In the genomic region with DNA sequence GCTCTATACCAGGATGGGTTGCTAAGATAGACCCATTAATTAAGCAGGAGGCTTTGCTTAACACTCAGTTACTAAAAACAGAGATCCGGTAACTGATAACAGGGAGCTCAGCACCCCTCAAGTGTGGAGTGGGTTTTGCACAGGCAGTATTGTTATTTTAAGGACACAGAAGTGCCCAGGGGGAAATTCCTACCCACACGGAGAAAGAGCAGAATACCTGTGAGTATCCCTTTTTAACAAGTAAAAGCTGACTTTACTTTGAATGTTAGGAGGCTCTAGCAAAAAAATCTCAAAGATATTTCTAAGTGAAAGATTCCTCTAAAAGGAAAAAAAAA, we compare ENCODE assay signal across 25 cellular contexts. TPM values are rescaled to one million over a fixed set of nuclear protein-coding genes. Genes with fewer than 3 reads are reported as not detected.
A peak's percentile ranks its signal among the peaks of the same experiment; 100 is the strongest.
DNase-seq lines count a peak whose midpoint lies in the region; ATAC-seq, FAIRE-seq and TF ChIP-seq lines count a peak whose summit lies in the region.
"Had no signal": no experiment of that assay in that cellular context is flagged by ENCODE, and none has a peak within 500 bp of the region (broad histone marks: within the 10 kb centered on the region; RNA-seq: fewer than 3 reads in every experiment).

No MANE protein-coding gene starts in this region.

- no peaks in the 10 kb centered on the region for H3K4me1 Mint-ChIP-seq in activated naive CD4-positive, alpha-beta T cell treated with anti-CD3 and anti-CD28 coated beads, Interleukin-2, amount 50 U/mL, for 24 hours
- H3K4me1 Mint-ChIP-seq in astrocyte (ENCODE audit: low read depth, unreplicated experiment) (peaks cover 19% of the 10 kb centered on the region), type B pancreatic cell (ENCODE audit: unreplicated experiment) (peaks cover 13% of the 10 kb centered on the region)
- no peaks in the 10 kb centered on the region for H3K4me1 Mint-ChIP-seq in activated CD8-positive, alpha-beta T cell treated with anti-CD3 and anti-CD28 coated beads, Interleukin-2, amount 10 ng/mL, durations not matched to agents 7 days and 5 days (ENCODE audit: low read depth)

- no peak for ATAC-seq in activated CD8-positive, alpha-beta T cell treated with anti-CD3 and anti-CD28 coated beads, Interleukin-2, amount 10 ng/mL, durations not matched to agents 7 days and 5 days
- ATAC-seq: activated naive CD4-positive, alpha-beta T cell treated with anti-CD3 and anti-CD28 coated beads, Interleukin-2, amount 50 U/mL, for 72 hours; effector memory CD8-positive, alpha-beta T cell; left ventricle myocardium superior had no signal

- no peak for DNase-seq in activated naive CD4-positive, alpha-beta T cell treated with anti-CD3 and anti-CD28 coated beads, Interleukin-2, amount 50 U/mL, for 16 hours
- no peak for DNase-seq in astrocyte (ENCODE audit: low read depth)
- no peak for DNase-seq in keratinocyte (ENCODE audit: low read depth, low spot score)
- DNase-seq in type B pancreatic cell (ENCODE audit: extremely low spot score, unreplicated experiment), result no peak
- no peak for DNase-seq in activated CD4-positive, CD25-positive, alpha-beta regulatory T cell treated with anti-CD3 and anti-CD28 coated beads, Interleukin-2, amount 50 U/mL, for 72 hours
- no peak for DNase-seq in DMS79 treated with DMSO at 0.1 percent for 48 hours (lab: John Stamatoyannopoulos, UW)
- DNase-seq in activated CD8-positive, alpha-beta T cell treated with anti-CD3 and anti-CD28 coated beads, Interleukin-2, amount 10 ng/mL, durations not matched to agents 7 days and 5 days, result no peak
- DNase-seq: activated CD8-positive, alpha-beta memory T cell treated with anti-CD3 and anti-CD28 coated beads for 24 hours; activated T-cell treated with anti-CD3 and anti-CD28 coated beads, Interleukin-2, amount 50 U/mL, for 48 hours; AML-193; effector memory CD8-positive, alpha-beta T cell; glutamatergic neuron; KG1; left ventricle myocardium superior; NCI-H1048; NCI-H2081 treated with DMSO at 0.1 percent for 48 hours; NCI-H446 treated with DMSO at 0.1 percent for 48 hours; RPMI8226; stimulated activated CD4-positive, alpha-beta T cell treated with anti-CD3 and anti-CD28 coated beads, Interleukin-12 subunit alpha, Interleukin-12 subunit beta, amount 100 ng/mL, for 4 hours; uterus had no signal

- peak overlapping the region; percentile 17 for H3K27ac Mint-ChIP-seq in activated naive CD4-positive, alpha-beta T cell treated with anti-CD3 and anti-CD28 coated beads, Interleukin-2, amount 50 U/mL, for 24 hours
- H3K27ac Mint-ChIP-seq in astrocyte (ENCODE audit: unreplicated experiment) (no peak overlapping the region), type B pancreatic cell (peak overlapping the region; percentile 74)
- H3K27ac Mint-ChIP-seq in activated CD8-positive, alpha-beta T cell treated with anti-CD3 and anti-CD28 coated beads, Interleukin-2, amount 10 ng/mL, durations not matched to agents 7 days and 5 days, result no peak overlapping the region
- H3K27ac Mint-ChIP-seq: effector memory CD8-positive, alpha-beta T cell had no signal

- H3K4me2 ChIP-seq in astrocyte (ENCODE audit: low read length) (no peak overlapping the region), keratinocyte (ENCODE audit: control insufficient read depth, extremely low read depth, insufficient read depth, low read depth, low read length) (peak overlapping the region; percentile 56)

- H3K9me1 ChIP-seq in keratinocyte (ENCODE audit: control insufficient read depth, extremely low read depth, insufficient read depth, low read length), result no peaks in the 10 kb centered on the region

- no peaks in the 10 kb centered on the region for H3K9me3 ChIP-seq in astrocyte (ENCODE audit: insufficient read depth, low read depth, low read length)
- H3K9me3 ChIP-seq in keratinocyte (ENCODE audit: control insufficient read depth, low read depth, low read length), result no peaks in the 10 kb centered on the region
- H3K9me3 ChIP-seq: ascending aorta, HAP-1, uterus had no signal

- H3K4me3 ChIP-seq in astrocyte (ENCODE audit: insufficient read depth, low read depth, low read length) (no peak overlapping the region), keratinocyte (ENCODE audit: control insufficient read depth in 2 of 3, extremely low read depth in 1 of 3, insufficient read depth in 2 of 3, low read depth in 1 of 3, low read length in 3 of 3) (no peak overlapping the region)
- H3K4me3 ChIP-seq: ascending aorta, HAP-1, uterus had no signal

- no peaks in the 10 kb centered on the region for H3K27me3 Mint-ChIP-seq in activated naive CD4-positive, alpha-beta T cell treated with anti-CD3 and anti-CD28 coated beads, Interleukin-2, amount 50 U/mL, for 24 hours
- no peaks in the 10 kb centered on the region for H3K27me3 Mint-ChIP-seq in astrocyte (ENCODE audit: low read depth, unreplicated experiment)
- H3K27me3 Mint-ChIP-seq in type B pancreatic cell, result no peaks in the 10 kb centered on the region
- no peaks in the 10 kb centered on the region for H3K27me3 Mint-ChIP-seq in activated CD8-positive, alpha-beta T cell treated with anti-CD3 and anti-CD28 coated beads, Interleukin-2, amount 10 ng/mL, durations not matched to agents 7 days and 5 days (ENCODE audit: low read depth)
- H3K27me3 Mint-ChIP-seq: effector memory CD8-positive, alpha-beta T cell had no signal

- H3K36me3 ChIP-seq in astrocyte (ENCODE audit: insufficient read depth, low read length) (no peaks in the 10 kb centered on the region), keratinocyte (ENCODE audit: control insufficient read depth in 2 of 2, extremely low read depth in 1 of 2, insufficient read depth in 2 of 2, low read length in 2 of 2) (no peaks in the 10 kb centered on the region)
- H3K36me3 ChIP-seq: ascending aorta, HAP-1, uterus had no signal

- POLR2A ChIA-PET in activated CD8-positive, alpha-beta T cell treated with anti-CD3 and anti-CD28 coated beads, Interleukin-2, amount 10 ng/mL, durations not matched to agents 7 days and 5 days (lab: Charles Lee), result no interaction called here

- CTCF ChIA-PET in activated CD8-positive, alpha-beta T cell treated with anti-CD3 and anti-CD28 coated beads, Interleukin-2, amount 10 ng/mL, durations not matched to agents 7 days and 5 days (lab: Charles Lee), result interaction anchor here (0.6 kb wide), 1 partner anchor 510 kb away, joined by 3 read pairs; no protein-coding TSS in a partner anchor

- no peaks in the 10 kb centered on the region for H3K79me2 ChIP-seq in astrocyte (ENCODE audit: insufficient read depth, low read length)
- H3K79me2 ChIP-seq in keratinocyte (ENCODE audit: control insufficient read depth, insufficient read depth, low read length), result no peaks in the 10 kb centered on the region

- dilution Hi-C loops in keratinocyte (cut with MboI; ENCODE audit: extremely low pct_ligation_motif_present, low sequenced_read_pairs), result no loop called here

- H2AFZ ChIP-seq in astrocyte (ENCODE audit: low read depth, low read length) (no peak overlapping the region), keratinocyte (ENCODE audit: control insufficient read depth, low read length) (no peak overlapping the region)

- H3K4me3 Mint-ChIP-seq in activated naive CD4-positive, alpha-beta T cell treated with anti-CD3 and anti-CD28 coated beads, Interleukin-2, amount 50 U/mL, for 24 hours, result no peak overlapping the region
- no peak overlapping the region for H3K4me3 Mint-ChIP-seq in astrocyte (ENCODE audit: unreplicated experiment)
- no peak overlapping the region for H3K4me3 Mint-ChIP-seq in type B pancreatic cell
- H3K4me3 Mint-ChIP-seq in activated CD8-positive, alpha-beta T cell treated with anti-CD3 and anti-CD28 coated beads, Interleukin-2, amount 10 ng/mL, durations not matched to agents 7 days and 5 days, result no peak overlapping the region
- H3K4me3 Mint-ChIP-seq: effector memory CD8-positive, alpha-beta T cell had no signal

- no peaks in the 10 kb centered on the region for H3K36me3 Mint-ChIP-seq in activated naive CD4-positive, alpha-beta T cell treated with anti-CD3 and anti-CD28 coated beads, Interleukin-2, amount 50 U/mL, for 24 hours
- H3K36me3 Mint-ChIP-seq in astrocyte (ENCODE audit: low read depth, unreplicated experiment) (peaks cover 3% of the 10 kb centered on the region), type B pancreatic cell (no peaks in the 10 kb centered on the region)
- H3K36me3 Mint-ChIP-seq in activated CD8-positive, alpha-beta T cell treated with anti-CD3 and anti-CD28 coated beads, Interleukin-2, amount 10 ng/mL, durations not matched to agents 7 days and 5 days (ENCODE audit: low read depth), result no peaks in the 10 kb centered on the region
- H3K36me3 Mint-ChIP-seq: activated naive CD4-positive, alpha-beta T cell treated with anti-CD3 and anti-CD28 coated beads, Interleukin-2, amount 50 U/mL, for 72 hours had no signal

- H3K27ac ChIP-seq in astrocyte (ENCODE audit: low read depth, low read length) (no peak overlapping the region), keratinocyte (ENCODE audit: control insufficient read depth, insufficient read depth, low read length) (peak overlapping the region; percentile 95)
- H3K27ac ChIP-seq: 22Rv1, ascending aorta, uterus had no signal

- no peaks in the 10 kb centered on the region for H3K9me3 Mint-ChIP-seq in activated naive CD4-positive, alpha-beta T cell treated with anti-CD3 and anti-CD28 coated beads, Interleukin-2, amount 50 U/mL, for 24 hours
- H3K9me3 Mint-ChIP-seq in astrocyte (ENCODE audit: unreplicated experiment), result no peaks in the 10 kb centered on the region
- no peaks in the 10 kb centered on the region for H3K9me3 Mint-ChIP-seq in type B pancreatic cell
- no peaks in the 10 kb centered on the region for H3K9me3 Mint-ChIP-seq in activated CD8-positive, alpha-beta T cell treated with anti-CD3 and anti-CD28 coated beads, Interleukin-2, amount 10 ng/mL, durations not matched to agents 7 days and 5 days (ENCODE audit: insufficient read depth)
- H3K9me3 Mint-ChIP-seq: activated naive CD4-positive, alpha-beta T cell treated with anti-CD3 and anti-CD28 coated beads, Interleukin-2, amount 50 U/mL, for 72 hours; effector memory CD8-positive, alpha-beta T cell had no signal

- FAIRE-seq in astrocyte (lab: Jason Lieb, UNC) (no peak), keratinocyte (lab: Jason Lieb, UNC) (no peak)

- H3K27me3 ChIP-seq in astrocyte (ENCODE audit: insufficient read depth, low read length), result no peaks in the 10 kb centered on the region
- H3K27me3 ChIP-seq in keratinocyte (ENCODE audit: control insufficient read depth, extremely low read depth, insufficient read depth, low read length), result no peaks in the 10 kb centered on the region
- H3K27me3 ChIP-seq: ascending aorta, uterus had no signal

- TF ChIP-seq CTCF in astrocyte (IDR thresholded peaks at IDR 0.05; ENCODE audit: insufficient read depth, low read depth, low read length) (no peak), keratinocyte (optimal IDR thresholded peaks at IDR 0.05 in 1 of 3, IDR thresholded peaks at IDR 0.05 in 1 of 3, conservative IDR thresholded peaks at IDR 0.05 in 1 of 3; ENCODE audit: extremely low read depth in 1 of 3, insufficient read depth in 2 of 3, low read length in 3 of 3) (no peak), type B pancreatic cell (conservative IDR thresholded peaks at IDR 0.05) (no peak)

- H4K20me1 ChIP-seq in astrocyte (ENCODE audit: insufficient read depth, low read length) (no peaks in the 10 kb centered on the region), keratinocyte (ENCODE audit: control insufficient read depth, extremely low read depth, insufficient read depth, low read length) (no peaks in the 10 kb centered on the region)

- peak overlapping the region; percentile 4 for H3K9ac ChIP-seq in astrocyte (ENCODE audit: low read length)
- H3K9ac ChIP-seq in keratinocyte (ENCODE audit: control insufficient read depth, extremely low read depth, insufficient read depth, low read length), result peak overlapping the region; percentile 77

- peaks cover 22% of the 10 kb centered on the region for H3K4me1 ChIP-seq in astrocyte (ENCODE audit: insufficient read depth, low read length)
- peaks cover 45% of the 10 kb centered on the region for H3K4me1 ChIP-seq in keratinocyte (ENCODE audit: control insufficient read depth, extremely low read depth, insufficient read depth, low read length)
- H3K4me1 ChIP-seq: ascending aorta, uterus had no signal

RNA-seq across cellular contexts. Expression of a gene that starts 32.8 kb away (rescaled TPM):
- total RNA-seq in astrocyte (1.7 and 2.0 TPM in 2 replicates), type B pancreatic cell (ENCODE audit: low replicate concordance) (1.5 and 3.7 TPM in 2 replicates)
- 132 to 278 TPM (median 143 TPM) in 3 replicates for polyA plus RNA-seq in keratinocyte
- polyA plus RNA-seq in keratinocyte (2011; ENCODE audit: low read depth), result 39.0 TPM
- 76.7 and 81.1 TPM in 2 replicates for polyA plus RNA-seq in keratinocyte (2011; cell fraction: cytosol; rRNA removed)
- 341 and 434 TPM in 2 replicates for polyA plus RNA-seq in keratinocyte (2011; cell fraction: nucleus; rRNA removed)
- polyA plus RNA-seq in keratinocyte (2012; ENCODE audit: low replicate concordance), result 69.7 and 135 TPM in 2 replicates
- polyA minus RNA-seq in keratinocyte, result 225 to 420 TPM (median 232 TPM) in 3 replicates
- 323 TPM for polyA minus RNA-seq in keratinocyte (2011; cell fraction: cytosol; rRNA and poly(A)+ RNA removed)
- polyA minus RNA-seq in keratinocyte (2011; cell fraction: nucleus; rRNA and poly(A)+ RNA removed), result 451 and 616 TPM in 2 replicates
- under 1 TPM; 0.44 to 0.47 TPM for total RNA-seq in activated CD8-positive, alpha-beta T cell treated with anti-CD3 and anti-CD28 coated beads, Interleukin-2, amount 10 ng/mL, durations not matched to agents 7 days and 5 days
- total RNA-seq: ascending aorta had no signal

RNA-seq across cellular contexts. Expression of a gene that starts 59.8 kb away (rescaled TPM):
- total RNA-seq in astrocyte, result 86.4 and 89.2 TPM in 2 replicates
- polyA plus RNA-seq in keratinocyte, result 96.0 to 120 TPM (median 118 TPM) in 3 replicates
- polyA plus RNA-seq in keratinocyte (2011; ENCODE audit: low read depth), result 29.3 TPM
- polyA plus RNA-seq in keratinocyte (2011; cell fraction: cytosol; rRNA removed), result 108 and 111 TPM in 2 replicates
- polyA plus RNA-seq in keratinocyte (2011; cell fraction: nucleus; rRNA removed), result 68.5 and 93.5 TPM in 2 replicates
- polyA plus RNA-seq in keratinocyte (2012; ENCODE audit: low replicate concordance), result 67.7 and 113 TPM in 2 replicates
- polyA minus RNA-seq in keratinocyte, result 145 to 246 TPM (median 171 TPM) in 3 replicates
- polyA minus RNA-seq in keratinocyte (2011; cell fraction: cytosol; rRNA and poly(A)+ RNA removed), result 132 TPM
- polyA minus RNA-seq in keratinocyte (2011; cell fraction: nucleus; rRNA and poly(A)+ RNA removed), result 50.0 and 62.5 TPM in 2 replicates
- 101 and 131 TPM in 2 replicates for total RNA-seq in type B pancreatic cell (ENCODE audit: low replicate concordance)
- 100 to 1,000 TPM; 132 to 143 TPM for total RNA-seq in activated CD8-positive, alpha-beta T cell treated with anti-CD3 and anti-CD28 coated beads, Interleukin-2, amount 10 ng/mL, durations not matched to agents 7 days and 5 days

RNA-seq across cellular contexts. Expression of a gene that starts 59.8 kb away (rescaled TPM):
- total RNA-seq in astrocyte (68.1 and 69.4 TPM in 2 replicates), type B pancreatic cell (ENCODE audit: low replicate concordance) (42.5 and 51.9 TPM in 2 replicates)
- 87.7 to 107 TPM (median 106 TPM) in 3 replicates for polyA plus RNA-seq in keratinocyte
- 43.0 TPM for polyA plus RNA-seq in keratinocyte (2011; ENCODE audit: low read depth)
- 65.9 and 94.9 TPM in 2 replicates for polyA plus RNA-seq in keratinocyte (2011; cell fraction: cytosol; rRNA removed)
- 66.5 and 72.3 TPM in 2 replicates for polyA plus RNA-seq in keratinocyte (2011; cell fraction: nucleus; rRNA removed)
- 34.6 and 63.3 TPM in 2 replicates for polyA plus RNA-seq in keratinocyte (2012; ENCODE audit: low replicate concordance)
- polyA minus RNA-seq in keratinocyte, result 111 to 126 TPM (median 114 TPM) in 3 replicates
- polyA minus RNA-seq in keratinocyte (2011; cell fraction: cytosol; rRNA and poly(A)+ RNA removed), result 55.1 TPM
- 30.9 and 46.2 TPM in 2 replicates for polyA minus RNA-seq in keratinocyte (2011; cell fraction: nucleus; rRNA and poly(A)+ RNA removed)
- 10 to 100 TPM; 56.3 to 59.7 TPM for total RNA-seq in activated CD8-positive, alpha-beta T cell treated with anti-CD3 and anti-CD28 coated beads, Interleukin-2, amount 10 ng/mL, durations not matched to agents 7 days and 5 days

Comparison
In these comparisons a context has a peak if more than half of its experiments do, and no peak if none do; other contexts are left out.
1. H3K27ac Mint-ChIP-seq: peak in activated naive CD4-positive, alpha-beta T cell treated with anti-CD3 and anti-CD28 coated beads, Interleukin-2, amount 50 U/mL, for 24 hours (single experiment) and type B pancreatic cell (single experiment); none in astrocyte (single experiment) and activated CD8-positive, alpha-beta T cell treated with anti-CD3 and anti-CD28 coated beads, Interleukin-2, amount 10 ng/mL, durations not matched to agents 7 days and 5 days (single experiment).